In genomic region chr12:97277030-97277429, GRCh38 we compare ENCODE assay signal across 15 cellular contexts.
DNase-seq lines count a peak whose midpoint lies in the region; ATAC-seq and TF ChIP-seq lines count a peak whose summit lies in the region.
"Had no signal": no experiment of that assay in that cellular context is flagged by ENCODE, and none has a peak within 500 bp of the region (broad histone marks: within the 10 kb centered on the region; RNA-seq: fewer than 3 reads in every experiment).

No MANE protein-coding gene starts in this region.

- no peak overlapping the region for H3K4me3 ChIP-seq in neuronal stem cell (ENCODE audit: low read length in 2 of 2)
- H3K4me3 ChIP-seq: BLaER1 treated with 17β-estradiol and CSF1 and Interleukin-3, amounts not matched to agents 10 nM and 100 nM had no signal

- H3K36me3 ChIP-seq in neuronal stem cell (replicated peaks in 1 of 2; ENCODE audit: control insufficient read depth in 2 of 2, insufficient read depth in 2 of 2, low read length in 2 of 2) = peaks cover 0 to 1% of the 10 kb centered on the region in 2 donors
- H3K36me3 ChIP-seq: BLaER1 treated with 17β-estradiol and CSF1 and Interleukin-3, amounts not matched to agents 10 nM and 100 nM had no signal

- no peak overlapping the region for H3K23ac ChIP-seq in neuronal stem cell (ENCODE audit: low read depth, low read length, poor library complexity)

- POLR2A ChIA-PET in RWPE1 (lab: Yijun Ruan, JAX; ENCODE audit: low non-redundant PET) = no interaction called here

- no peaks in the 10 kb centered on the region for H3K27me3 ChIP-seq in neuronal stem cell (ENCODE audit: control insufficient read depth in 3 of 3, insufficient read depth in 3 of 3, low read depth in 1 of 3, low read length in 3 of 3)
- H3K27me3 ChIP-seq: BLaER1 treated with 17β-estradiol and CSF1 and Interleukin-3, amounts not matched to agents 10 nM and 100 nM had no signal

- no peak overlapping the region for H2AFZ ChIP-seq in neuronal stem cell (ENCODE audit: low read length)

- H3K27me3 Mint-ChIP-seq in brain (peaks cover 3% of the 10 kb centered on the region), memory B cell (peaks cover 8% of the 10 kb centered on the region)
- peaks cover 15 to 27% of the 10 kb centered on the region in 2 donors for H3K27me3 Mint-ChIP-seq in natural killer cell treated with Interleukin-12 subunit alpha and Interleukin-12 subunit beta and Interleukin-15 and Interleukin-18, amount 100 ng/mL, for 72 hours

- no peak overlapping the region for H2BK5ac ChIP-seq in neuronal stem cell (ENCODE audit: low read length)

- H3K4me1 Mint-ChIP-seq in brain (peaks cover 44% of the 10 kb centered on the region), memory B cell (peaks cover 4% of the 10 kb centered on the region)
- no peaks in the 10 kb centered on the region for H3K4me1 Mint-ChIP-seq in natural killer cell treated with Interleukin-12 subunit alpha and Interleukin-12 subunit beta and Interleukin-15 and Interleukin-18, amount 100 ng/mL, for 72 hours (ENCODE audit: low read depth in 2 of 2)
- H3K4me1 Mint-ChIP-seq: CD4-positive, alpha-beta memory T cell had no signal

- H3K9me3 Mint-ChIP-seq in brain (peaks cover 3 to 9% (median 6%) of the 10 kb centered on the region in 5 experiments), memory B cell (peaks cover 2% of the 10 kb centered on the region)
- no peaks in the 10 kb centered on the region for H3K9me3 Mint-ChIP-seq in natural killer cell treated with Interleukin-12 subunit alpha and Interleukin-12 subunit beta and Interleukin-15 and Interleukin-18, amount 100 ng/mL, for 72 hours

- no peak overlapping the region for H3K4ac ChIP-seq in neuronal stem cell (ENCODE audit: low read length)

- H2BK12ac ChIP-seq in neuronal stem cell (ENCODE audit: low read length) = no peak overlapping the region

- no peak overlapping the region for H2BK120ac ChIP-seq in neuronal stem cell (ENCODE audit: low read depth, low read length)

- no peaks in the 10 kb centered on the region for H3K79me1 ChIP-seq in neuronal stem cell (ENCODE audit: low read depth, low read length)

- ATAC-seq in memory B cell (ENCODE audit: low read depth) = peak; percentile 42
- no peak for ATAC-seq in natural killer cell treated with Interleukin-12 subunit alpha and Interleukin-12 subunit beta and Interleukin-15 and Interleukin-18, amount 100 ng/mL, for 72 hours
- ATAC-seq: Panc1 had no signal

- H3K4me1 ChIP-seq in neuronal stem cell (ENCODE audit: control insufficient read depth in 2 of 2, insufficient read depth in 1 of 2, low read depth in 1 of 2, low read length in 2 of 2) = peaks cover 25 to 45% of the 10 kb centered on the region in 2 donors
- H3K4me1 ChIP-seq: BLaER1 treated with 17β-estradiol and CSF1 and Interleukin-3, amounts not matched to agents 10 nM and 100 nM; Caco-2 had no signal

- H3K18ac ChIP-seq in neuronal stem cell (ENCODE audit: low read length) = peak overlapping the region; percentile 41

- H3K36me3 Mint-ChIP-seq in brain = no peaks in the 10 kb centered on the region
- peaks cover 1% of the 10 kb centered on the region for H3K36me3 Mint-ChIP-seq in memory B cell
- H3K36me3 Mint-ChIP-seq in natural killer cell treated with Interleukin-12 subunit alpha and Interleukin-12 subunit beta and Interleukin-15 and Interleukin-18, amount 100 ng/mL, for 72 hours = no peaks in the 10 kb centered on the region
- H3K36me3 Mint-ChIP-seq: CD4-positive, alpha-beta memory T cell had no signal

- no peak overlapping the region for H4K91ac ChIP-seq in neuronal stem cell (ENCODE audit: low read depth, low read length, poor library complexity)

- DNase-seq in NCI-H69 (lab: John Stamatoyannopoulos, UW) = peak; percentile 67
- no peak for DNase-seq in memory B cell (ENCODE audit: low spot score in 2 of 2)
- DNase-seq in neuronal stem cell (ENCODE audit: low spot score) = no peak
- no peak for DNase-seq in RWPE1 (ENCODE audit: low spot score)
- no peak for DNase-seq in hypothalamus (lab: John Stamatoyannopoulos, UW)
- DNase-seq in natural killer cell treated with Interleukin-12 subunit alpha and Interleukin-12 subunit beta and Interleukin-15 and Interleukin-18, amount 100 ng/mL, for 72 hours (ENCODE audit: low spot score) = no peak
- DNase-seq: Caco-2; CD4-positive, alpha-beta memory T cell; DMS 273 treated with DMSO at 0.1 percent for 48 hours; KG1; NCI-H1436 treated with DMSO at 0.1 percent for 48 hours; NCI-H2029 treated with DMSO at 0.1 percent for 48 hours had no signal

- no peak overlapping the region for H4K8ac ChIP-seq in neuronal stem cell (ENCODE audit: low read depth, low read length)

- no peak overlapping the region for H2AK5ac ChIP-seq in neuronal stem cell (ENCODE audit: low read depth, low read length)

- H3K4me2 ChIP-seq in neuronal stem cell (ENCODE audit: insufficient read depth, low read length, poor library complexity, severe bottlenecking) = no peak overlapping the region
- H3K4me2 ChIP-seq: BLaER1 treated with 17β-estradiol and CSF1 and Interleukin-3, amounts not matched to agents 10 nM and 100 nM had no signal

- CTCF ChIA-PET in RWPE1 (lab: Yijun Ruan, JAX) = no interaction called here

- H3K9ac ChIP-seq in neuronal stem cell (ENCODE audit: low read depth, low read length, poor library complexity) = no peak overlapping the region
- H3K9ac ChIP-seq: BLaER1 treated with 17β-estradiol and CSF1 and Interleukin-3, amounts not matched to agents 10 nM and 100 nM had no signal

- peak overlapping the region in 2 of 5 experiments; percentile 15 to 84 for H3K4me3 Mint-ChIP-seq in brain
- no peak overlapping the region for H3K4me3 Mint-ChIP-seq in memory B cell
- no peak overlapping the region for H3K4me3 Mint-ChIP-seq in natural killer cell treated with Interleukin-12 subunit alpha and Interleukin-12 subunit beta and Interleukin-15 and Interleukin-18, amount 100 ng/mL, for 72 hours
- H3K4me3 Mint-ChIP-seq: CD4-positive, alpha-beta memory T cell had no signal

- TF ChIP-seq CTCF in brain (conservative IDR thresholded peaks at IDR 0.05) = no peak
- no peak for TF ChIP-seq CTCF in RWPE1 (conservative IDR thresholded peaks at IDR 0.05; ENCODE audit: low read depth)

- H3K9me3 ChIP-seq in neuronal stem cell (replicated peaks in 1 of 2; ENCODE audit: control insufficient read depth in 2 of 2, insufficient read depth in 1 of 2, low read depth in 1 of 2, low read length in 2 of 2) = peaks cover 4 to 5% of the 10 kb centered on the region in 2 donors
- H3K9me3 ChIP-seq: Caco-2 had no signal

- no peak overlapping the region for H3K14ac ChIP-seq in neuronal stem cell (ENCODE audit: low read length)

- peak overlapping the region; percentile 91 for H3K27ac ChIP-seq in neuronal stem cell (replicated peaks; ENCODE audit: low read length)
- H3K27ac ChIP-seq in RWPE1 = no peak overlapping the region
- H3K27ac ChIP-seq: BLaER1 treated with 17β-estradiol and CSF1 and Interleukin-3, amounts not matched to agents 10 nM and 100 nM had no signal

- H2BK15ac ChIP-seq in neuronal stem cell (ENCODE audit: low read length) = no peak overlapping the region

- peak overlapping the region; percentile 39 to 96 (median 89) for H3K27ac Mint-ChIP-seq in brain
- H3K27ac Mint-ChIP-seq in memory B cell = no peak overlapping the region
- H3K27ac Mint-ChIP-seq in natural killer cell treated with Interleukin-12 subunit alpha and Interleukin-12 subunit beta and Interleukin-15 and Interleukin-18, amount 100 ng/mL, for 72 hours = no peak overlapping the region
- H3K27ac Mint-ChIP-seq: CD4-positive, alpha-beta memory T cell had no signal

Comparison
In these comparisons a context has a peak if more than half of its experiments do, and no peak if none do; other contexts are left out.
1. H3K27ac Mint-ChIP-seq: peak in brain (5 of 5); none in memory B cell (single experiment) and natural killer cell treated with Interleukin-12 subunit alpha and Interleukin-12 subunit beta and Interleukin-15 and Interleukin-18, amount 100 ng/mL, for 72 hours (0 of 2).